ENCODE assay signal across 8 cellular contexts in genomic region chr6:128655978-128656498, GRCh38.
DNase-seq lines count a peak whose midpoint lies in the region; ATAC-seq, FAIRE-seq and TF ChIP-seq lines count a peak whose summit lies in the region.

No MANE protein-coding gene starts in this region.

- TF ChIP-seq CTCF in omental fat pad (IDR thresholded peaks at IDR 0.05) (no peak), BE2C (IDR thresholded peaks at IDR 0.05; ENCODE audit: low read depth, low read length) (no peak)

- peak; percentile 77 for ATAC-seq in HG03159 (IDR thresholded peaks at IDR 0.05; ENCODE audit: unreplicated experiment)
- peak; percentile 59 for ATAC-seq in omental fat pad (ENCODE audit: low FRiP score)

- H3K4me3 ChIP-seq in BE2C (ENCODE audit: low read depth, low read length), result no peak overlapping the region

- in situ Hi-C loops in ACHN (cut with HindIII; ENCODE audit: low pct_ligation_motif_present, low pct_unique_long_range_greater_than_20kb, low sequenced_read_pairs), result no loop called here

- DNase-seq in ACHN (peak; percentile 52), GM19239 (ENCODE audit: insufficient read length, low spot score) (no peak), omental fat pad (ENCODE audit: low spot score) (no peak), SHP77 treated with DMSO at 0.1 percent for 48 hours (lab: John Stamatoyannopoulos, UW) (no peak), frontal cortex (ENCODE audit: low spot score in 2 of 2) (no peak), BE2C (no peak)
- DNase-seq in activated naive CD4-positive, alpha-beta T cell treated with anti-CD3 and anti-CD28 coated beads, Interleukin-2, amount 50 U/mL, for 16 hours, result peak; percentile 10

- no peaks in the 10 kb centered on the region for H3K4me1 ChIP-seq in BE2C

- no peaks in the 10 kb centered on the region for H3K9me3 ChIP-seq in BE2C

- FAIRE-seq in GM19239 (lab: Jason Lieb, UNC) (peak; percentile 26), frontal cortex (lab: Jason Lieb, UNC) (no peak)

- H3K36me3 ChIP-seq in BE2C, result no peaks in the 10 kb centered on the region

- H3K27me3 ChIP-seq in BE2C, result no peaks in the 10 kb centered on the region

Comparison
In these comparisons a context has a peak if more than half of its experiments do, and no peak if none do; other contexts are left out.
1. DNase-seq: peak in ACHN (single experiment) and activated naive CD4-positive, alpha-beta T cell treated with anti-CD3 and anti-CD28 coated beads, Interleukin-2, amount 50 U/mL, for 16 hours (single experiment); none in GM19239 (single experiment), omental fat pad (single experiment), SHP77 treated with DMSO at 0.1 percent for 48 hours (single experiment), frontal cortex (0 of 2) and BE2C (single experiment).